ENCODE assay signal across 1 cellular context in the genomic region with DNA sequence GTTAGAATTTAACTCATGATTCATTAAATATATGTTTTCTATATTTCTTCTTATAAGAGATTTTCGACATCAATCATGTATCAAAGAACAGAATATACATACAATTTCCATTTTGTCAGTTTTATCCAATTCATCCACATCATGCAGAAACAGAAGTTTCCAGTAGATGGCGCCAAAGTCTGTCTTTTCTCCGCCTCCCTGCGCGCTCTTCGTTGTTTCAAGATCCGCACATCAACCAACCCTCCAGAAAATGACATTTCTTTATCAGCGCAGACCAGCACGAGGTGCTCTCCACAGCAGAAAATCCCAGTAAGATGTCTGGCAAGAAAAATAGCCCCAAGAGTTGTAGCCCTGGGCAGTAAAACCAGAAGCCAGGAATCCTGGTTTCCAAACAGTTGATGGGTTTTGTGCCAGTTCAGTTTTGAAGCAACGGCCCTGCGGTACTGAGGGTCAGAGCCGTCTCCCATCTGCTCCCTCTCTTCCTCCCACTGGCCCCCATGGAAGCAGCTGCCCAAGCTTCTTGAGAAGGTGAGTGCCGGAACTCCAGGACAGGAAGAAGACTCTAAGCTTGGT.
TF ChIP-seq lines count a peak whose summit lies in the region.

No MANE protein-coding gene starts in this region.

TF ChIP-seq in HEK293, 187 proteins besides CTCF, POLR2A, EP300 and RAD21 (continued from another document and continues in another):
- TF ChIP-seq PRDM4 (tag by site-specific recombination; IDR thresholded peaks at IDR 0.05): no peak
- TF ChIP-seq ZNF473 (tag by site-specific recombination; IDR thresholded peaks at IDR 0.05): no peak
- TF ChIP-seq ZNF341 (tag by site-specific recombination; IDR thresholded peaks at IDR 0.05; ENCODE audit: low read depth): no peak
- no peak for TF ChIP-seq ZNF121 (tag by site-specific recombination; IDR thresholded peaks at IDR 0.05)
- TF ChIP-seq ZNF280C (tag by site-specific recombination; IDR thresholded peaks at IDR 0.05): no peak
- no peak for TF ChIP-seq ZNF112 (tag by site-specific recombination; IDR thresholded peaks at IDR 0.05)
- no peak for TF ChIP-seq ZNF670 (tag by site-specific recombination; IDR thresholded peaks at IDR 0.05; ENCODE audit: low read depth)
- no peak for TF ChIP-seq EGR2 (tag by site-specific recombination; IDR thresholded peaks at IDR 0.05; ENCODE audit: low read depth)
- TF ChIP-seq HIC1 (tag by site-specific recombination; IDR thresholded peaks at IDR 0.05): no peak
- TF ChIP-seq ZNF426 (tag by site-specific recombination; IDR thresholded peaks at IDR 0.05): no peak
- no peak for TF ChIP-seq ZNF555 (tag by site-specific recombination; conservative IDR thresholded peaks at IDR 0.05)
- TF ChIP-seq ZNF26 (tag by site-specific recombination; IDR thresholded peaks at IDR 0.05): no peak
- no peak for TF ChIP-seq SCRT1 (tag by site-specific recombination; IDR thresholded peaks at IDR 0.05; ENCODE audit: borderline replicate concordance)
- TF ChIP-seq, protein P1, sequence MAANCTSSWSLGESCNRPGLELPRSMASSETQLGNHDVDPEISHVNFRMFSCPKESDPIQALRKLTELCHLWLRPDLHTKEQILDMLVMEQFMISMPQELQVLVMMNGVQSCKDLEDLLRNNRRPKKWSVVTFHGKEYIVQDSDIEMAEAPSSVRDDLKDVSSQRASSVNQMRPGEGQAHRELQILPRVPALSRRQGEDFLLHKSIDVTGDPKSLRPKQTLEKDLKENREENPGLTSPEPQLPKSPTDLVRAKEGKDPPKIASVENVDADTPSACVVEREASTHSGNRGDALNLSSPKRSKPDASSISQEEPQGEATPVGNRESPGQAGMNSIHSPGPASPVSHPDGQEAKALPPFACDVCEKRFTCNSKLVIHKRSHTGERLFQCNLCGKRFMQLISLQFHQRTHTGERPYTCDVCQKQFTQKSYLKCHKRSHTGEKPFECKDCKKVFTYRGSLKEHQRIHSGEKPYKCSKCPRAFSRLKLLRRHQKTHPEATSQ (tag by site-specific recombination; IDR thresholded peaks at IDR 0.05): no peak
- TF ChIP-seq ZNF776 (tag by site-specific recombination; IDR thresholded peaks at IDR 0.05; ENCODE audit: borderline replicate concordance): no peak
- no peak for TF ChIP-seq ZNF621 (tag by site-specific recombination; IDR thresholded peaks at IDR 0.05)
- no peak for TF ChIP-seq ZBTB8A (tag by site-specific recombination; IDR thresholded peaks at IDR 0.05)
- TF ChIP-seq PRDM1 (tag by site-specific recombination; IDR thresholded peaks at IDR 0.05): no peak
- no peak for TF ChIP-seq ZFP3 (tag by site-specific recombination; IDR thresholded peaks at IDR 0.05; ENCODE audit: low read depth)
- no peak for TF ChIP-seq ZNF501 (tag by site-specific recombination; IDR thresholded peaks at IDR 0.05)
- 0 out of 2 replicates have a peak, but pooled peaks have one; percentile 21 for TF ChIP-seq ZNF600 (tag by site-specific recombination; IDR thresholded peaks at IDR 0.05)
- TF ChIP-seq ZNF843 (tag by site-specific recombination; IDR thresholded peaks at IDR 0.05): no peak
- TF ChIP-seq ZNF660 (tag by site-specific recombination; IDR thresholded peaks at IDR 0.05): no peak
- no peak for TF ChIP-seq ZNF169 (tag by site-specific recombination; IDR thresholded peaks at IDR 0.05)
- no peak for TF ChIP-seq ZNF521 (tag by site-specific recombination; IDR thresholded peaks at IDR 0.05)
- no peak for TF ChIP-seq KLF17 (tag by site-specific recombination; IDR thresholded peaks at IDR 0.05)
- TF ChIP-seq MZF1 (tag by site-specific recombination; IDR thresholded peaks at IDR 0.05; ENCODE audit: borderline replicate concordance): no peak
- no peak for TF ChIP-seq FEZF1 (tag by site-specific recombination; IDR thresholded peaks at IDR 0.05)
- TF ChIP-seq ZNF548 (tag by site-specific recombination; IDR thresholded peaks at IDR 0.05): no peak
- no peak for TF ChIP-seq ZSCAN16 (tag by site-specific recombination; IDR thresholded peaks at IDR 0.05)
- peak; percentile 64; the same call in 1 of the 2 replicates for TF ChIP-seq ZNF2 (tag by site-specific recombination; IDR thresholded peaks at IDR 0.05)
- peak; percentile 98 for TF ChIP-seq ZNF654 (tag by site-specific recombination; IDR thresholded peaks at IDR 0.05; ENCODE audit: low read depth)
- no peak for TF ChIP-seq TRIM28 (IDR thresholded peaks at IDR 0.05; ENCODE audit: borderline replicate concordance, low read length)
- TF ChIP-seq, protein P2, sequence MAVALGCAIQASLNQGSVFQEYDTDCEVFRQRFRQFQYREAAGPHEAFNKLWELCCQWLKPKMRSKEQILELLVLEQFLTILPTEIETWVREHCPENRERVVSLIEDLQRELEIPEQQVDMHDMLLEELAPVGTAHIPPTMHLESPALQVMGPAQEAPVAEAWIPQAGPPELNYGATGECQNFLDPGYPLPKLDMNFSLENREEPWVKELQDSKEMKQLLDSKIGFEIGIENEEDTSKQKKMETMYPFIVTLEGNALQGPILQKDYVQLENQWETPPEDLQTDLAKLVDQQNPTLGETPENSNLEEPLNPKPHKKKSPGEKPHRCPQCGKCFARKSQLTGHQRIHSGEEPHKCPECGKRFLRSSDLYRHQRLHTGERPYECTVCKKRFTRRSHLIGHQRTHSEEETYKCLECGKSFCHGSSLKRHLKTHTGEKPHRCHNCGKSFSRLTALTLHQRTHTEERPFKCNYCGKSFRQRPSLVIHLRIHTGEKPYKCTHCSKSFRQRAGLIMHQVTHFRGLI (tag by site-specific recombination; IDR thresholded peaks at IDR 0.05): no peak
- no peak for TF ChIP-seq SP2 (tag by site-specific recombination; IDR thresholded peaks at IDR 0.05)
- no peak for TF ChIP-seq OSR2 (tag by site-specific recombination; IDR thresholded peaks at IDR 0.05)
- TF ChIP-seq SP7 (tag by site-specific recombination; IDR thresholded peaks at IDR 0.05): 0 out of 2 replicates have a peak, but pooled peaks have one; percentile 35
- no peak for TF ChIP-seq ZNF830 (tag by site-specific recombination; IDR thresholded peaks at IDR 0.05; ENCODE audit: low read depth)
- no peak for TF ChIP-seq ZNF76 (tag by site-specific recombination; IDR thresholded peaks at IDR 0.05; ENCODE audit: borderline replicate concordance, low read depth)
- no peak for TF ChIP-seq ZNF202 (tag by site-specific recombination; IDR thresholded peaks at IDR 0.05; ENCODE audit: borderline replicate concordance)
- TF ChIP-seq ZEB2 (tag by site-specific recombination; IDR thresholded peaks at IDR 0.05): no peak
- peak; percentile 67; the same call in 1 of the 2 replicates for TF ChIP-seq ZNF610 (tag by site-specific recombination; IDR thresholded peaks at IDR 0.05; ENCODE audit: borderline replicate concordance)
- TF ChIP-seq ZNF324 (tag by site-specific recombination; IDR thresholded peaks at IDR 0.05): no peak
- TF ChIP-seq, protein P3, sequence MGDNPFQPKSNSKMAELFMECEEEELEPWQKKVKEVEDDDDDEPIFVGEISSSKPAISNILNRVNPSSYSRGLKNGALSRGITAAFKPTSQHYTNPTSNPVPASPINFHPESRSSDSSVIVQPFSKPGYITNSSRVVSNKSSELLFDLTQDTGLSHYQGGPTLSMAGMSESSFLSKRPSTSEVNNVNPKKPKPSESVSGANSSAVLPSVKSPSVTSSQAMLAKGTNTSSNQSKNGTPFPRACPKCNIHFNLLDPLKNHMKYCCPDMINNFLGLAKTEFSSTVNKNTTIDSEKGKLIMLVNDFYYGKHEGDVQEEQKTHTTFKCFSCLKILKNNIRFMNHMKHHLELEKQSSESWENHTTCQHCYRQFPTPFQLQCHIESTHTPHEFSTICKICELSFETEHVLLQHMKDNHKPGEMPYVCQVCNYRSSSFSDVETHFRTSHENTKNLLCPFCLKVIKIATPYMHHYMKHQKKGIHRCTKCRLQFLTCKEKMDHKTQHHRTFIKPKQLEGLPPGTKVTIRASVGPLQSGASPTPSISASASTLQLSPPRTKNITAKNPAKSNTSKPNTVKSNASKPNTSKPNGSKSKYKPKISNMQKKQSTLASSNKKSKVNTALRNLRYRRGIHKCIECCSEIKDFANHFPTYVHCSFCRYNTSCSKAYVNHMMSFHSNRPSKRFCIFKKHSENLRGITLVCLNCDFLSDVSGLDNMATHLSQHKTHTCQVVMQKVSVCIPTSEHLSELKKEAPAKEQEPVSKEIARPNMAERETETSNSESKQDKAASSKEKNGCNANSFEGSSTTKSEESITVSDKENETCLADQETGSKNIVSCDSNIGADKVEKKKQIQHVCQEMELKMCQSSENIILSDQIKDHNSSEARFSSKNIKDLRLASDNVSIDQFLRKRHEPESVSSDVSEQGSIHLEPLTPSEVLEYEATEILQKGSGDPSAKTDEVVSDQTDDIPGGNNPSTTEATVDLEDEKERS (tag by site-specific recombination; IDR thresholded peaks at IDR 0.05): no peak
- no peak for TF ChIP-seq ZNF133 (tag by site-specific recombination; IDR thresholded peaks at IDR 0.05)
- no peak for TF ChIP-seq KLF1 (tag by site-specific recombination; IDR thresholded peaks at IDR 0.05)
- TF ChIP-seq ZNF658 (tag by site-specific recombination; IDR thresholded peaks at IDR 0.05): no peak
- no peak for TF ChIP-seq HOXD13 (CRISPR knock-in tag; IDR thresholded peaks at IDR 0.05; ENCODE audit: borderline replicate concordance)
- no peak for TF ChIP-seq ZNF433 (tag by site-specific recombination; IDR thresholded peaks at IDR 0.05; ENCODE audit: low read depth)
- TF ChIP-seq, protein P4, sequence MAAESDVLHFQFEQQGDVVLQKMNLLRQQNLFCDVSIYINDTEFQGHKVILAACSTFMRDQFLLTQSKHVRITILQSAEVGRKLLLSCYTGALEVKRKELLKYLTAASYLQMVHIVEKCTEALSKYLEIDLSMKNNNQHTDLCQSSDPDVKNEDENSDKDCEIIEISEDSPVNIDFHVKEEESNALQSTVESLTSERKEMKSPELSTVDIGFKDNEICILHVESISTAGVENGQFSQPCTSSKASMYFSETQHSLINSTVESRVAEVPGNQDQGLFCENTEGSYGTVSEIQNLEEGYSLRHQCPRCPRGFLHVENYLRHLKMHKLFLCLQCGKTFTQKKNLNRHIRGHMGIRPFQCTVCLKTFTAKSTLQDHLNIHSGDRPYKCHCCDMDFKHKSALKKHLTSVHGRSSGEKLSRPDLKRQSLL (tag by site-specific recombination; IDR thresholded peaks at IDR 0.05): no peak
